ENCODE assay signal across 19 cellular contexts in genomic region chr16:87904963-87905362, GRCh38. TPM values are rescaled to one million over a fixed set of nuclear protein-coding genes. Genes with fewer than 3 reads are reported as not detected.
"Had no signal": no experiment of that assay in that cellular context is flagged by ENCODE, and none has a peak within 500 bp of the region (broad histone marks: within the 10 kb centered on the region; RNA-seq: fewer than 3 reads in every experiment).

No MANE protein-coding gene starts in this region.

RNA-seq across cellular contexts. Expression of gene CA5A, which starts 31.4 kb away (rescaled TPM):
- total RNA-seq: activated B cell treated with CpG ODN at 0.5 μM for 24 hours; activated CD4-positive, alpha-beta memory T cell treated with anti-CD3 and anti-CD28 coated beads for 36 hours; activated CD4-positive, alpha-beta T cell treated with anti-CD3 and anti-CD28 coated beads, Interleukin-2, amount 10 ng/mL, durations not matched to agents 24 days and 14 days; activated CD8-positive, alpha-beta memory T cell treated with anti-CD3 and anti-CD28 coated beads for 36 hours; activated CD8-positive, alpha-beta T cell treated with anti-CD3 and anti-CD28 coated beads for 36 hours; activated naive CD4-positive, alpha-beta T cell treated with anti-CD3 and anti-CD28 coated beads for 36 hours; activated naive CD4-positive, alpha-beta T cell treated with anti-CD3 and anti-CD28 coated beads, Interleukin-2, amount 50 U/mL, for 72 hours; activated naive CD8-positive, alpha-beta T cell treated with anti-CD3 and anti-CD28 coated beads for 36 hours; activated T-helper 17 cell treated with anti-CD3 and anti-CD28 coated beads, Interleukin-2, amount 50 U/mL, for 72 hours; aorta; astrocyte; body of pancreas; bronchial epithelial cell; cardiac muscle cell; chondrocyte; T-helper 1 cell treated with Interleukin-12 subunit alpha and Interleukin-12 subunit beta and Interleukin-4 antibody, amounts not matched to agents 30 ng/mL and 1 ng/mL, for 36 hours; T-helper 17 cell; T-helper 2 cell treated with Interferon-gamma antibody and Interleukin-4, amounts not matched to agents 100 ng/mL and 5 ng/mL, for 36 hours had no signal
- polyA plus RNA-seq: adrenal gland, cardiac muscle cell had no signal
